Comparison of ENCODE assay signal across 8 cellular contexts in the genomic region with DNA sequence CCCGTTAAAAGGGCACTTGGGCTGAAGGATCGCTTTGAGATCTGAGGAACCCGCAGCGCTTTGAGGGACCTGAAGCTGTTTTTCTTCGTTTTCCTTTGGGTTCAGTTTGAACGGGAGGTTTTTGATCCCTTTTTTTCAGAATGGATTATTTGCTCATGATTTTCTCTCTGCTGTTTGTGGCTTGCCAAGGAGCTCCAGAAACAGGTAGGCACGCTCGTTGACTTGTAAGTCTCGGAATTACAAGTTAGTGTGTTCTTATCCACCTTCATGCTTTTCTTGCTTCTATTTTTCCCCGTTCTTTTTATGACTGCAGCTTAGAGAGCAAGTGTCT. TPM values are rescaled to one million over a fixed set of nuclear protein-coding genes. Genes with fewer than 3 reads are reported as not detected.
DNase-seq lines count a peak whose midpoint lies in the region; ATAC-seq and TF ChIP-seq lines count a peak whose summit lies in the region.

No MANE protein-coding gene starts in this region.

- no peak for ATAC-seq in heart right ventricle

- peaks cover 0 to 34% (median 15%) of the 10 kb centered on the region in 9 donors for H3K4me1 ChIP-seq in heart right ventricle
- H3K4me1 ChIP-seq in liver (ENCODE audit: control insufficient read depth in 4 of 4, insufficient read depth in 4 of 4, low read length in 3 of 4): peaks cover 0 to 25% (median 12%) of the 10 kb centered on the region in 4 donors
- H3K4me1 ChIP-seq in uterus: no peaks in the 10 kb centered on the region

- H3K4me3 ChIP-seq in heart right ventricle: peak overlapping the region; percentile 29 to 62 (median 54)
- H3K4me3 ChIP-seq in liver (ENCODE audit: low read depth in 1 of 3, low read length in 3 of 3): peak overlapping the region in 2 of 3 donors; percentile 12 to 51
- peak overlapping the region; percentile 32 to 35 for H3K4me3 ChIP-seq in uterus

- no peak for TF ChIP-seq POLR2A in uterus (IDR thresholded peaks at IDR 0.05)

- 2 to 4% methylated on average over 10 of the region's 10 CpGs for WGBS in heart right ventricle, 2 donors
- WGBS in liver: 6% methylated on average over 10 of the region's 10 CpGs

- TF ChIP-seq RAD21 in liver (IDR thresholded peaks at IDR 0.05): peak in 1 of 2 donors; percentile 5

- no peaks in the 10 kb centered on the region for H3K9me3 ChIP-seq in heart right ventricle
- no peaks in the 10 kb centered on the region for H3K9me3 ChIP-seq in liver (ENCODE audit: control insufficient read depth in 4 of 4, low read length in 3 of 4)
- no peaks in the 10 kb centered on the region for H3K9me3 ChIP-seq in uterus

- H3K36me3 ChIP-seq in heart right ventricle (peaks cover 0 to 20% (median 0%) of the 10 kb centered on the region in 9 donors), liver (ENCODE audit: control insufficient read depth in 4 of 4, insufficient read depth in 3 of 4, low read depth in 1 of 4, low read length in 3 of 4) (no peaks in the 10 kb centered on the region), uterus (no peaks in the 10 kb centered on the region)

- H3K27ac ChIP-seq in heart right ventricle (peak overlapping the region in 8 of 10 donors; percentile 6 to 64 (median 54)), liver (ENCODE audit: low read depth in 1 of 2, low read length in 2 of 2) (no peak overlapping the region), uterus (peak overlapping the region; percentile 6 to 47)

- intact Hi-C loops in heart right ventricle (cut with DNase I) (loop anchor here in 9 of 10 donors (2.0 to 10.0 kb wide), 12 partner anchors 122 to 708 kb away; no protein-coding TSS in a partner anchor), cardiac septum (cut with DNase I) (loop anchor here (5.0 kb wide), 2 partner anchors 297 to 633 kb away; no protein-coding TSS in a partner anchor), uterus (cut with DNase I; ENCODE audit: low total_unique reads) (no loop called here)
- intact Hi-C loops in activated T-helper 1 cell treated with anti-CD3 and anti-CD28 coated beads, Interleukin-12 subunit alpha, Interleukin-12 subunit beta, Interleukin-2, Interleukin-4 antibody, amounts not matched to agents 30 ng/mL and 10 ng/mL and 1 ng/mL, durations not matched to agents 14 hours and 24 hours and 36 hours (cut with micrococcal nuclease): no loop called here

- peaks cover 0 to 38% (median 15%) of the 10 kb centered on the region in 7 donors for H3K27me3 ChIP-seq in heart right ventricle
- no peaks in the 10 kb centered on the region for H3K27me3 ChIP-seq in liver (ENCODE audit: control insufficient read depth in 4 of 4, insufficient read depth in 4 of 4, low read length in 3 of 4)
- no peaks in the 10 kb centered on the region for H3K27me3 ChIP-seq in uterus

- no peaks in the 10 kb centered on the region for H3K9me3 Mint-ChIP-seq in activated T-helper 1 cell treated with anti-CD3 and anti-CD28 coated beads, Interleukin-12 subunit alpha, Interleukin-12 subunit beta, Interleukin-2, Interleukin-4 antibody, amounts not matched to agents 30 ng/mL and 10 ng/mL and 1 ng/mL, durations not matched to agents 14 hours and 24 hours and 36 hours

- DNase-seq in heart right ventricle (no peak), cardiac septum (ENCODE audit: low spot score) (no peak), uterus (no peak), NCI-H2029 (lab: John Stamatoyannopoulos, UW) (no peak), islet precursor cell (no peak), GM19238 (ENCODE audit: insufficient read length, low spot score) (no peak)
- no peak for DNase-seq in activated T-helper 1 cell treated with anti-CD3 and anti-CD28 coated beads, Interleukin-12 subunit alpha, Interleukin-12 subunit beta, Interleukin-2, Interleukin-4 antibody, amounts not matched to agents 30 ng/mL and 10 ng/mL and 1 ng/mL, durations not matched to agents 14 hours and 24 hours and 36 hours (ENCODE audit: low spot score)

- H3K4me1 Mint-ChIP-seq in activated T-helper 1 cell treated with anti-CD3 and anti-CD28 coated beads, Interleukin-12 subunit alpha, Interleukin-12 subunit beta, Interleukin-2, Interleukin-4 antibody, amounts not matched to agents 30 ng/mL and 10 ng/mL and 1 ng/mL, durations not matched to agents 14 hours and 24 hours and 36 hours (ENCODE audit: low read depth): peaks cover 18% of the 10 kb centered on the region

- peak overlapping the region; percentile 0 to 21 for H3K9ac ChIP-seq in liver (ENCODE audit: low read depth in 1 of 2, low read length in 2 of 2)

- TF ChIP-seq CTCF in heart right ventricle (IDR thresholded peaks at IDR 0.05): peak in 1 of 9 donors; percentile 2
- no peak for TF ChIP-seq CTCF in liver (IDR thresholded peaks at IDR 0.05; ENCODE audit: low read depth, low read length, missing input control)
- TF ChIP-seq CTCF in uterus (IDR thresholded peaks at IDR 0.05): no peak

- H3K27ac Mint-ChIP-seq in activated T-helper 1 cell treated with anti-CD3 and anti-CD28 coated beads, Interleukin-12 subunit alpha, Interleukin-12 subunit beta, Interleukin-2, Interleukin-4 antibody, amounts not matched to agents 30 ng/mL and 10 ng/mL and 1 ng/mL, durations not matched to agents 14 hours and 24 hours and 36 hours: no peak overlapping the region

- peaks cover 34% of the 10 kb centered on the region for H3K27me3 Mint-ChIP-seq in activated T-helper 1 cell treated with anti-CD3 and anti-CD28 coated beads, Interleukin-12 subunit alpha, Interleukin-12 subunit beta, Interleukin-2, Interleukin-4 antibody, amounts not matched to agents 30 ng/mL and 10 ng/mL and 1 ng/mL, durations not matched to agents 14 hours and 24 hours and 36 hours (ENCODE audit: insufficient read depth)

- H3K4me3 Mint-ChIP-seq in activated T-helper 1 cell treated with anti-CD3 and anti-CD28 coated beads, Interleukin-12 subunit alpha, Interleukin-12 subunit beta, Interleukin-2, Interleukin-4 antibody, amounts not matched to agents 30 ng/mL and 10 ng/mL and 1 ng/mL, durations not matched to agents 14 hours and 24 hours and 36 hours: peak overlapping the region; percentile 81

- H3K36me3 Mint-ChIP-seq in activated T-helper 1 cell treated with anti-CD3 and anti-CD28 coated beads, Interleukin-12 subunit alpha, Interleukin-12 subunit beta, Interleukin-2, Interleukin-4 antibody, amounts not matched to agents 30 ng/mL and 10 ng/mL and 1 ng/mL, durations not matched to agents 14 hours and 24 hours and 36 hours (ENCODE audit: low read depth): no peaks in the 10 kb centered on the region

TF ChIP-seq in liver, 16 proteins besides CTCF, POLR2A, EP300 and RAD21 (continues in another document):
- TF ChIP-seq RXRA (IDR thresholded peaks at IDR 0.05) (no peak), NR2F2 (IDR thresholded peaks at IDR 0.05) (no peak), HNF4G (IDR thresholded peaks at IDR 0.05) (no peak), ZBTB33 (IDR thresholded peaks at IDR 0.05) (no peak), TAF1 (conservative IDR thresholded peaks at IDR 0.05) (no peak), YY1 (IDR thresholded peaks at IDR 0.05) (no peak), SP1 (IDR thresholded peaks at IDR 0.05) (no peak), FOXA2 (IDR thresholded peaks at IDR 0.05) (no peak), EGR1 (IDR thresholded peaks at IDR 0.05; ENCODE audit: low read depth in 2 of 2) (no peak)
- TF ChIP-seq, protein P1, sequence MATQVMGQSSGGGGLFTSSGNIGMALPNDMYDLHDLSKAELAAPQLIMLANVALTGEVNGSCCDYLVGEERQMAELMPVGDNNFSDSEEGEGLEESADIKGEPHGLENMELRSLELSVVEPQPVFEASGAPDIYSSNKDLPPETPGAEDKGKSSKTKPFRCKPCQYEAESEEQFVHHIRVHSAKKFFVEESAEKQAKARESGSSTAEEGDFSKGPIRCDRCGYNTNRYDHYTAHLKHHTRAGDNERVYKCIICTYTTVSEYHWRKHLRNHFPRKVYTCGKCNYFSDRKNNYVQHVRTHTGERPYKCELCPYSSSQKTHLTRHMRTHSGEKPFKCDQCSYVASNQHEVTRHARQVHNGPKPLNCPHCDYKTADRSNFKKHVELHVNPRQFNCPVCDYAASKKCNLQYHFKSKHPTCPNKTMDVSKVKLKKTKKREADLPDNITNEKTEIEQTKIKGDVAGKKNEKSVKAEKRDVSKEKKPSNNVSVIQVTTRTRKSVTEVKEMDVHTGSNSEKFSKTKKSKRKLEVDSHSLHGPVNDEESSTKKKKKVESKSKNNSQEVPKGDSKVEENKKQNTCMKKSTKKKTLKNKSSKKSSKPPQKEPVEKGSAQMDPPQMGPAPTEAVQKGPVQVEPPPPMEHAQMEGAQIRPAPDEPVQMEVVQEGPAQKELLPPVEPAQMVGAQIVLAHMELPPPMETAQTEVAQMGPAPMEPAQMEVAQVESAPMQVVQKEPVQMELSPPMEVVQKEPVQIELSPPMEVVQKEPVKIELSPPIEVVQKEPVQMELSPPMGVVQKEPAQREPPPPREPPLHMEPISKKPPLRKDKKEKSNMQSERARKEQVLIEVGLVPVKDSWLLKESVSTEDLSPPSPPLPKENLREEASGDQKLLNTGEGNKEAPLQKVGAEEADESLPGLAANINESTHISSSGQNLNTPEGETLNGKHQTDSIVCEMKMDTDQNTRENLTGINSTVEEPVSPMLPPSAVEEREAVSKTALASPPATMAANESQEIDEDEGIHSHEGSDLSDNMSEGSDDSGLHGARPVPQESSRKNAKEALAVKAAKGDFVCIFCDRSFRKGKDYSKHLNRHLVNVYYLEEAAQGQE (IDR thresholded peaks at IDR 0.05): no peak

RNA-seq across cellular contexts. Expression of gene EDN1, which starts 0.3 kb away (rescaled TPM):
- 1 to 10 TPM in 8 of 10 donors, under 1 TPM in 2; 0.36 to 6.3 (median 3.3) TPM for total RNA-seq in heart right ventricle
- 1 to 10 TPM; 6.8 to 7.8 TPM for polyA plus RNA-seq in heart right ventricle
- 5.9 TPM for total RNA-seq in cardiac septum
- total RNA-seq in activated T-helper 1 cell treated with anti-CD3 and anti-CD28 coated beads, Interleukin-12 subunit alpha, Interleukin-12 subunit beta, Interleukin-2, Interleukin-4 antibody, amounts not matched to agents 30 ng/mL and 10 ng/mL and 1 ng/mL, durations not matched to agents 14 hours and 24 hours and 36 hours: 0.12 and 0.36 TPM in 2 replicates
- total RNA-seq in liver: under 1 TPM; 0.70 to 0.84 TPM
- 1 to 10 TPM; 1.2 TPM for polyA plus RNA-seq in liver
- total RNA-seq in uterus: 10 to 100 TPM in 2 of 4 donors, 1 to 10 TPM in 2; 2.8 to 13.8 (median 7.7) TPM

Comparison
In these comparisons a context has a peak if more than half of its experiments do, and no peak if none do; other contexts are left out.
1. H3K27ac ChIP-seq: peak in heart right ventricle (8 of 10) and uterus (2 of 2); none in liver (0 of 2).
2. intact Hi-C loops: an anchor here in heart right ventricle (2.0 to 10.0 kb wide) and cardiac septum (5.0 kb wide); none called in activated T-helper 1 cell treated with anti-CD3 and anti-CD28 coated beads, Interleukin-12 subunit alpha, Interleukin-12 subunit beta, Interleukin-2, Interleukin-4 antibody, amounts not matched to agents 30 ng/mL and 10 ng/mL and 1 ng/mL, durations not matched to agents 14 hours and 24 hours and 36 hours and uterus.
3. Peak in every context shown above with its lines, with median percentiles within 50 percentile points of each other: H3K4me3 ChIP-seq.